Comparison of ENCODE assay signal across 29 cellular contexts in the genomic region with DNA sequence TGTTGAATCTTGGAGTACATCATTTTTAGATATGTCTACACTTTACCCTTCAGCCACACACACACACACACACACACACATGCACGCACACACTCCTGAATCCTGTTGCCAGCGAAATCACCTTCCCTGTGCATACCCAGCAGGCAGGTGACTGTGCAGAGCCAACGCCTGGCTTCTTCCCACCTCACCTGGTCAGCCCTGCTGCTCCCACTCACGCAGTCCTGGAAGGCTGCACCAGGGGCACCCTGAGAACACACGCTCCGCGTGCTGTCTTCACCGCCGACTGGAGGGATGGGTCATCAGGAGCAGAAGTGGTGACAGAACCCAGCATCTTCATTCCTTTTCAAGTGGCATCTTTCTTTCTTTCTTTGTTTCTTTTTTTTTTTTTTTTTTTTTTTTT.
DNase-seq lines count a peak whose midpoint lies in the region; FAIRE-seq and TF ChIP-seq lines count a peak whose summit lies in the region.
"Had no signal": no experiment of that assay in that cellular context is flagged by ENCODE, and none has a peak within 500 bp of the region (broad histone marks: within the 10 kb centered on the region; RNA-seq: fewer than 3 reads in every experiment).

No MANE protein-coding gene starts in this region.

- no peak for FAIRE-seq in kidney (lab: Jason Lieb, UNC)
- FAIRE-seq: A204.1, A549, D721Med had no signal

- DNase-seq in kidney (peak; percentile 41), colonic mucosa (no peak)
- DNase-seq: 8988T; ACHN; AML-193; BE2C; C1 segment of cervical spinal cord; Caco-2; Calu3; CD4-positive, alpha-beta memory T cell; CD4-positive, alpha-beta T cell; CD4-positive, CD25-positive, alpha-beta regulatory T cell; CD8-positive, alpha-beta memory T cell; CD8-positive, alpha-beta T cell; COR-L47; DMS 273 treated with DMSO at 0.1 percent for 48 hours; DMS153; DMS53; DMS79; DMS79 treated with DMSO at 0.1 percent for 48 hours; DND-41; EL had no signal

- H3K4me3 ChIP-seq in kidney (ENCODE audit: low read length in 2 of 2) (no peak overlapping the region), colonic mucosa (no peak overlapping the region)
- H3K4me3 ChIP-seq: A549; BLaER1; BLaER1 treated with 17β-estradiol and CSF1 and Interleukin-3, amounts not matched to agents 10 nM and 100 nM had no signal

- no peaks in the 10 kb centered on the region for H3K9me3 ChIP-seq in kidney (ENCODE audit: control insufficient read depth in 1 of 2, low read length in 2 of 2)
- no peaks in the 10 kb centered on the region for H3K9me3 ChIP-seq in colonic mucosa
- H3K9me3 ChIP-seq: BE2C, Caco-2 had no signal

- no peaks in the 10 kb centered on the region for H3K27me3 ChIP-seq in colonic mucosa
- H3K27me3 ChIP-seq: BE2C; BLaER1; BLaER1 treated with 17β-estradiol and CSF1 and Interleukin-3, amounts not matched to agents 10 nM and 100 nM had no signal

- H3K36me3 ChIP-seq in kidney (ENCODE audit: control insufficient read depth in 1 of 2, insufficient read depth in 2 of 2, low read length in 2 of 2) (no peaks in the 10 kb centered on the region), colonic mucosa (no peaks in the 10 kb centered on the region)
- H3K36me3 ChIP-seq: BE2C; BLaER1; BLaER1 treated with 17β-estradiol and CSF1 and Interleukin-3, amounts not matched to agents 10 nM and 100 nM had no signal

- H3K4me1 ChIP-seq in kidney (ENCODE audit: control insufficient read depth in 1 of 2, insufficient read depth in 1 of 2, low read depth in 1 of 2, low read length in 2 of 2) (no peaks in the 10 kb centered on the region), colonic mucosa (no peaks in the 10 kb centered on the region)
- H3K4me1 ChIP-seq: A549, Caco-2 had no signal

- intact Hi-C loops in kidney (cut with DNase I) (no loop called here), colonic mucosa (cut with DNase I) (no loop called here)

- TF ChIP-seq CTCF in kidney (IDR thresholded peaks at IDR 0.05; ENCODE audit: borderline replicate concordance, extremely low read depth, insufficient read depth): no peak
- no peak for TF ChIP-seq CTCF in colonic mucosa (IDR thresholded peaks at IDR 0.05)

- H3K27ac ChIP-seq in kidney (ENCODE audit: low read depth in 2 of 2, low read length in 2 of 2) (no peak overlapping the region), colonic mucosa (no peak overlapping the region)
- H3K27ac ChIP-seq: 22Rv1; A549; BLaER1; BLaER1 treated with 17β-estradiol and CSF1 and Interleukin-3, amounts not matched to agents 10 nM and 100 nM; C4-2B had no signal

- no peak overlapping the region for H3K9ac ChIP-seq in kidney (ENCODE audit: low read length in 2 of 2)
- no peak overlapping the region for H3K9ac ChIP-seq in colonic mucosa (ENCODE audit: low read depth in 2 of 2, low read length in 2 of 2)
- H3K9ac ChIP-seq: BLaER1; BLaER1 treated with 17β-estradiol and CSF1 and Interleukin-3, amounts not matched to agents 10 nM and 100 nM had no signal
